Comparison of ENCODE assay signal across 19 cellular contexts in the genomic region with DNA sequence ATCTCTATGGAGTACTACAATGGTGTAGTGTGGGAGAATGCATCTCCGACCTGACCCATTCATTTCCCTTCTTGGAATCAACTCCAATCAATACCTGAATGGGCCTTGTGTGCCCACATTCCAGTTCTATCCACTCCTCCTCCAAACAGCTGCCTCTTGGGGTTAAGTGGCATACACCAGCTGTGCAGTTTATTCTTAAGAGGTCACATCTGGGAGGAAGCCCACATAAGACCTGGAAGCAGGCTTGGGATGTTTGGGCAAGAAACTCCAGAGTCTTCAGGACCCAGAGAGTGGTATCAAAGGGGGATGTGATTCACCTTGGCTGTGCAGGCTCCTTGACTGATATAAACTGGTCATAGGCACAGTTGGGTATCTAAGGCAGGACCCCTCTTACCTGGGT. TPM values are rescaled to one million over a fixed set of nuclear protein-coding genes. Genes with fewer than 3 reads are reported as not detected.
"Had no signal": no experiment of that assay in that cellular context is flagged by ENCODE, and none has a peak within 500 bp of the region (broad histone marks: within the 10 kb centered on the region; RNA-seq: fewer than 3 reads in every experiment).

No MANE protein-coding gene starts in this region.

- H3K9me3 Mint-ChIP-seq: activated CD8-positive, alpha-beta T cell treated with anti-CD3 and anti-CD28 coated beads for 36 hours; activated T-helper 1 cell treated with anti-CD3 and anti-CD28 coated beads, Interleukin-12 subunit alpha, Interleukin-12 subunit beta, Interleukin-2, Interleukin-4 antibody, amounts not matched to agents 30 ng/mL and 10 ng/mL and 1 ng/mL, durations not matched to agents 14 hours and 24 hours and 36 hours; dendritic cell treated with granulocyte-macrophage colony-stimulating factor and Interleukin-4, amounts not matched to agents 40 ng/mL and 50 ng/mL, for 4 days; natural killer cell; stimulated activated naive CD8-positive, alpha-beta T cell treated with anti-CD3 and anti-CD28 coated beads, Interleukin-15, Interleukin-2, amounts not matched to agents 100 ng/mL and 50 ng/mL, for 24 hours had no signal

- H3K27ac ChIP-seq: prostate gland, testis had no signal

- DNase-seq: activated CD4-positive, alpha-beta T cell treated with anti-CD3 and anti-CD28 coated beads for 4 hours; activated CD8-positive, alpha-beta memory T cell treated with anti-CD3 and anti-CD28 coated beads, Interleukin-2, amount 50 U/mL, for 48 hours; activated CD8-positive, alpha-beta T cell treated with anti-CD3 and anti-CD28 coated beads for 36 hours; activated naive CD4-positive, alpha-beta T cell treated with Interleukin-2 at 50 U/mL for 16 hours; left cardiac atrium; mucosa of descending colon; natural killer cell; stimulated activated CD4-positive, alpha-beta T cell treated with anti-CD3 and anti-CD28 coated beads, Interleukin-12 subunit alpha, Interleukin-12 subunit beta, amount 100 ng/mL, for 4 hours; stimulated activated CD4-positive, alpha-beta T cell treated with anti-CD3 and anti-CD28 coated beads, Interleukin-2, amount 100 ng/mL, for 48 hours; T-helper 1 cell; testis had no signal

- H3K4me3 Mint-ChIP-seq: activated CD8-positive, alpha-beta T cell treated with anti-CD3 and anti-CD28 coated beads for 36 hours; activated T-helper 1 cell treated with anti-CD3 and anti-CD28 coated beads, Interleukin-12 subunit alpha, Interleukin-12 subunit beta, Interleukin-2, Interleukin-4 antibody, amounts not matched to agents 30 ng/mL and 10 ng/mL and 1 ng/mL, durations not matched to agents 14 hours and 24 hours and 36 hours; dendritic cell treated with granulocyte-macrophage colony-stimulating factor and Interleukin-4, amounts not matched to agents 40 ng/mL and 50 ng/mL, for 4 days; natural killer cell; stimulated activated naive CD8-positive, alpha-beta T cell treated with anti-CD3 and anti-CD28 coated beads, Interleukin-15, Interleukin-2, amounts not matched to agents 100 ng/mL and 50 ng/mL, for 24 hours had no signal

- H3K27ac Mint-ChIP-seq: activated CD8-positive, alpha-beta T cell treated with anti-CD3 and anti-CD28 coated beads for 36 hours; activated T-helper 1 cell treated with anti-CD3 and anti-CD28 coated beads, Interleukin-12 subunit alpha, Interleukin-12 subunit beta, Interleukin-2, Interleukin-4 antibody, amounts not matched to agents 30 ng/mL and 10 ng/mL and 1 ng/mL, durations not matched to agents 14 hours and 24 hours and 36 hours; dendritic cell treated with granulocyte-macrophage colony-stimulating factor and Interleukin-4, amounts not matched to agents 40 ng/mL and 50 ng/mL, for 4 days; natural killer cell; stimulated activated naive CD8-positive, alpha-beta T cell treated with anti-CD3 and anti-CD28 coated beads, Interleukin-15, Interleukin-2, amounts not matched to agents 100 ng/mL and 50 ng/mL, for 24 hours had no signal

- ATAC-seq: activated CD8-positive, alpha-beta T cell treated with anti-CD3 and anti-CD28 coated beads for 36 hours; natural killer cell; sciatic nerve had no signal

- H3K4me1 ChIP-seq: prostate gland, testis had no signal

- H3K27me3 ChIP-seq: testis had no signal

- H3K36me3 ChIP-seq: prostate gland had no signal

- H3K36me3 Mint-ChIP-seq: natural killer cell had no signal

- H3K27me3 Mint-ChIP-seq: dendritic cell treated with granulocyte-macrophage colony-stimulating factor and Interleukin-4, amounts not matched to agents 40 ng/mL and 50 ng/mL, for 4 days; stimulated activated naive CD8-positive, alpha-beta T cell treated with anti-CD3 and anti-CD28 coated beads, Interleukin-15, Interleukin-2, amounts not matched to agents 100 ng/mL and 50 ng/mL, for 24 hours had no signal

- H3K4me1 Mint-ChIP-seq: natural killer cell had no signal

- H3K9me3 ChIP-seq: mucosa of descending colon, prostate gland, testis had no signal

- H3K4me3 ChIP-seq: lung, mucosa of descending colon, prostate gland, testis had no signal

RNA-seq across cellular contexts. Expression of a gene that starts 46.0 kb away (rescaled TPM):
- total RNA-seq: activated CD8-positive, alpha-beta T cell treated with anti-CD3 and anti-CD28 coated beads for 36 hours; activated T-helper 1 cell treated with anti-CD3 and anti-CD28 coated beads, Interleukin-12 subunit alpha, Interleukin-12 subunit beta, Interleukin-2, Interleukin-4 antibody, amounts not matched to agents 30 ng/mL and 10 ng/mL and 1 ng/mL, durations not matched to agents 14 hours and 24 hours and 36 hours; left cardiac atrium; mucosa of descending colon; natural killer cell; prostate gland; sciatic nerve; urinary bladder had no signal
- polyA plus RNA-seq: esophagus, urinary bladder had no signal
